Comparison of ENCODE assay signal across 1 cellular context in the genomic region with DNA sequence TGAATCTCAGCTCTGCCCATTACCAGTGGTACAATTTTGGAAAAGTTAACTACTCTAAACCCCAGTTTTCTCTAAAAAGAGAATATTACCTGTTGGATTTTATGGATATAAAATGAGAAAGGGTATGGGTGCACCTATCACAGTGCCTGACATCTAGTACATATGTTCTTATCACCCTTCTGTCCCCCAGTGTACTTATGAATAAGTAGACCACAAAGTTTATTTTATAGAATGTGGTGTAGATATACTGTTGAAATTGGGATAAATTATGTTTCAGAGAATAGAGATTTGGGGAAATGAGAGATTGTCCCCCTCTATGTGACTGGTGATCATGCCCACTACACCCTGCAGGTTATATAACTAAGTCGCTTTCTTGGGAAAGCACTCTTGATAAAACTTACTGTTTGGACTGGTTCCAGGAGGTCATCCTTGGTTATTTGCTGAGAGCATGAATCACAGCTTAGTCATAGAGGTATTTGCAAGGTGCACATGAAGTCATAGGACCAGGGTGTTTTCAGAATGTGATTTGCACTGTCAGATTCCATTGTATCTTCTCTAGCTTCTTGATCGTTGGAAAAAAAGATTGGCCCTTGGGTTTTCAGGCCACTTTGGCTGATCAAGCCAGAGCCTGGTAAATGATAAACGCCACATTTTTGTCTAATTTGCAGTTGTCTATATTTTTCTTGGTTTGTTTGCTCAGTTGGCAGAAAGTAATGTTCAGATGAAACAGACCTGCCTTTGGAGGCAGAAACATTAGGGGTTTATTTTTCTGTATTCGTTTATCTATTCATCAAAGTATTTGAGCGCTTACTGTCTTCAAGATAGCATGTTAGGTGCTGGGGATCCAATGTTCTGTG.
TF ChIP-seq lines count a peak whose summit lies in the region.

No MANE protein-coding gene starts in this region.

TF ChIP-seq in IMR-90, 13 proteins besides CTCF, POLR2A, EP300 and RAD21:
- TF ChIP-seq CEBPB (IDR thresholded peaks at IDR 0.05; ENCODE audit: low read depth, low read length) = 0 out of 2 replicates have a peak, but pooled peaks have one; percentile 2
- TF ChIP-seq SMC3 (IDR thresholded peaks at IDR 0.05; ENCODE audit: low read depth, low read length) = no peak
- peak; percentile 59 for TF ChIP-seq FOS (IDR thresholded peaks at IDR 0.05; ENCODE audit: low read depth, low read length)
- TF ChIP-seq CHD1 (IDR thresholded peaks at IDR 0.05; ENCODE audit: low read depth, low read length) = no peak
- TF ChIP-seq RCOR1 (IDR thresholded peaks at IDR 0.05; ENCODE audit: insufficient replicate concordance, low read length) = peak; percentile 94
- no peak for TF ChIP-seq MXI1 (IDR thresholded peaks at IDR 0.05; ENCODE audit: borderline replicate concordance, low read depth, low read length)
- 0 out of 2 replicates have a peak, but pooled peaks have one; percentile 15 for TF ChIP-seq BHLHE40 (IDR thresholded peaks at IDR 0.05; ENCODE audit: low read depth, low read length)
TF ChIP-seq in IMR-90: peak in this region for 4.
